ENCODE assay signal across 17 cellular contexts in genomic region chr1:16184557-16185303, GRCh38. TPM values are rescaled to one million over a fixed set of nuclear protein-coding genes. Genes with fewer than 3 reads are reported as not detected.
DNase-seq lines count a peak whose midpoint lies in the region; ATAC-seq and TF ChIP-seq lines count a peak whose summit lies in the region.
"Had no signal": no experiment of that assay in that cellular context is flagged by ENCODE, and none has a peak within 500 bp of the region (broad histone marks: within the 10 kb centered on the region; RNA-seq: fewer than 3 reads in every experiment).

No MANE protein-coding gene starts in this region.

- H3K27me3 ChIP-seq in mammary epithelial cell (ENCODE audit: insufficient read depth, low read length) (no peaks in the 10 kb centered on the region), right lobe of liver (no peaks in the 10 kb centered on the region), vagina (no peaks in the 10 kb centered on the region)
- H3K27me3 ChIP-seq: ascending aorta had no signal

- H3K27ac ChIP-seq in mammary epithelial cell (ENCODE audit: insufficient read depth, low read depth, low read length) (peak overlapping the region; percentile 2), right lobe of liver (peak overlapping the region; percentile 10 to 95 (median 16)), vagina (peak overlapping the region; percentile 83)
- H3K27ac ChIP-seq: left ventricle myocardium inferior, parathyroid adenoma, SK-N-MC had no signal

- H3K4me2 ChIP-seq in mammary epithelial cell (ENCODE audit: insufficient read depth, low read depth, low read length): peak overlapping the region; percentile 50

- dilution Hi-C loops in mammary epithelial cell (cut with HindIII; ENCODE audit: low sequenced_read_pairs): no loop called here

- H3K4me1 ChIP-seq in mammary epithelial cell (ENCODE audit: insufficient read depth, low read length): peaks cover 64% of the 10 kb centered on the region
- peaks cover 0 to 73% (median 21%) of the 10 kb centered on the region in 4 donors for H3K4me1 ChIP-seq in right lobe of liver
- H3K4me1 ChIP-seq in vagina: peaks cover 60% of the 10 kb centered on the region
- H3K4me1 ChIP-seq: parathyroid adenoma had no signal

- DNase-seq in NCI-H510A treated with DMSO at 0.1 percent for 48 hours (lab: John Stamatoyannopoulos, UW) (peak; percentile 68), NCI-H510A (lab: John Stamatoyannopoulos, UW) (no peak), mammary epithelial cell (peak; percentile 74), right lobe of liver (no peak), vagina (ENCODE audit: extremely low spot score in 2 of 2) (no peak), cerebellar nuclear complex (lab: John Stamatoyannopoulos, UW) (no peak), RKO (ENCODE audit: low spot score) (no peak), EL (no peak)
- DNase-seq: activated CD4-positive, alpha-beta T cell treated with anti-CD3 and anti-CD28 coated beads for 4 hours; activated naive CD4-positive, alpha-beta T cell treated with Interleukin-2 at 50 U/mL for 16 hours; CD4-positive, CD25-positive, alpha-beta regulatory T cell; left ventricle myocardium inferior; NCI-H1694 treated with DMSO at 0.1 percent for 48 hours; stimulated activated CD4-positive, alpha-beta T cell treated with anti-CD3 and anti-CD28 coated beads, Interleukin-2, amount 100 ng/mL, for 48 hours had no signal

- BruUV-seq in mammary epithelial cell (replicated peaks; lab: Mats Ljungman, UMichigan): no TSS peak

- CTCF ChIA-PET in mammary epithelial cell (lab: Charles Lee; ENCODE audit: low non-redundant PET): no interaction called here

- H4K20me1 ChIP-seq in mammary epithelial cell (ENCODE audit: insufficient read depth, low read length): no peaks in the 10 kb centered on the region

- H3K4me3 ChIP-seq in mammary epithelial cell (replicated peaks in 1 of 3; ENCODE audit: insufficient read depth in 1 of 3, low read depth in 2 of 3, low read length in 3 of 3) (no peak overlapping the region), right lobe of liver (no peak overlapping the region), vagina (no peak overlapping the region)
- H3K4me3 ChIP-seq: ascending aorta, left ventricle myocardium inferior, SK-N-MC had no signal

- no peaks in the 10 kb centered on the region for H3K9me3 ChIP-seq in mammary epithelial cell (replicated peaks; ENCODE audit: insufficient read depth, low read length)
- H3K9me3 ChIP-seq in right lobe of liver: no peaks in the 10 kb centered on the region
- no peaks in the 10 kb centered on the region for H3K9me3 ChIP-seq in vagina
- H3K9me3 ChIP-seq: ascending aorta, left ventricle myocardium inferior had no signal

- H3K79me2 ChIP-seq in mammary epithelial cell (ENCODE audit: insufficient read depth, low read length): no peaks in the 10 kb centered on the region
- H3K79me2 ChIP-seq: parathyroid adenoma had no signal

- 65% methylated on average over 7 of the region's 10 CpGs for WGBS in mammary epithelial cell (ENCODE audit: low coverage, missing lambda C conversion rate)
- 84% methylated on average over 5 of the region's 10 CpGs for WGBS in right lobe of liver (ENCODE audit: insufficient coverage, low coverage, low lambda C conversion rate, missing lambda C conversion rate)

- ATAC-seq in right lobe of liver: peak; percentile 3 to 32 (median 8)

- no peak overlapping the region for H3K9ac ChIP-seq in mammary epithelial cell (ENCODE audit: insufficient read depth, low read length)
- H3K9ac ChIP-seq: parathyroid adenoma had no signal

- peak overlapping the region; percentile 11 for H2AFZ ChIP-seq in mammary epithelial cell (ENCODE audit: low read depth, low read length)
- H2AFZ ChIP-seq: parathyroid adenoma had no signal

- peak; percentile 3 for TF ChIP-seq POLR2A in right lobe of liver (IDR thresholded peaks at IDR 0.05)
- TF ChIP-seq POLR2A in vagina (IDR thresholded peaks at IDR 0.05): no peak

- in situ Hi-C loops in mammary epithelial cell (cut with MboI; ENCODE audit: low sequenced_read_pairs in 2 of 2): loop anchor here (5.0 kb wide), 3 partner anchors 32 to 107 kb away; no protein-coding TSS in a partner anchor

- intact Hi-C loops in mammary epithelial cell (cut with micrococcal nuclease): loop anchor here (5.0 kb wide), 1 partner anchor 177 kb away; no protein-coding TSS in a partner anchor
- intact Hi-C loops in right lobe of liver (cut with DNase I): loop anchor here in 1 of 2 donors (5.0 kb wide), 2 partner anchors 42 to 102 kb away; no protein-coding TSS in a partner anchor
- intact Hi-C loops in vagina (cut with DNase I): loop anchor here (5.0 kb wide), 2 partner anchors 37 to 63 kb away; no protein-coding TSS in a partner anchor

- TF ChIP-seq CTCF in mammary epithelial cell (conservative IDR thresholded peaks at IDR 0.05 in 1 of 2, IDR thresholded peaks at IDR 0.05 in 1 of 2; ENCODE audit: extremely low read depth in 1 of 2, insufficient read depth in 1 of 2, low read depth in 1 of 2, low read length in 2 of 2) (peak in 1 of 2 donors; percentile 19), right lobe of liver (IDR thresholded peaks at IDR 0.05) (no peak), vagina (IDR thresholded peaks at IDR 0.05) (no peak)

- no peaks in the 10 kb centered on the region for H3K36me3 ChIP-seq in mammary epithelial cell (ENCODE audit: insufficient read depth, low read length)
- H3K36me3 ChIP-seq in right lobe of liver: no peaks in the 10 kb centered on the region
- no peaks in the 10 kb centered on the region for H3K36me3 ChIP-seq in vagina
- H3K36me3 ChIP-seq: ascending aorta, left ventricle myocardium inferior had no signal

RNA-seq across cellular contexts. Expression of gene ARHGEF19, which starts 27.7 kb away (rescaled TPM):
- total RNA-seq in mammary epithelial cell: 1 to 10 TPM; 3.0 to 3.5 TPM
- 4.0 TPM for polyA plus RNA-seq in mammary epithelial cell
- polyA minus RNA-seq in mammary epithelial cell: 2.0 TPM
- total RNA-seq in right lobe of liver: 1 to 10 TPM in 4 of 6 experiments, under 1 TPM in 2; 0.31 to 2.8 (median 1.5) TPM
- 19.4 TPM for total RNA-seq in vagina

RNA-seq across cellular contexts. Expression of gene EPHA2, which starts 28.9 kb away (rescaled TPM):
- total RNA-seq in mammary epithelial cell (100 to 1,000 TPM in 1 of 2 donors, 10 to 100 TPM in 1; 77.3 to 181 TPM), right lobe of liver (10 to 100 TPM in 4 of 6 experiments, 1 to 10 TPM in 2; 6.0 to 14.7 (median 10.8) TPM), vagina (264 TPM)
- polyA plus RNA-seq in mammary epithelial cell: 91.7 TPM
- 181 TPM for polyA minus RNA-seq in mammary epithelial cell
- total RNA-seq: CD4-positive, CD25-positive, alpha-beta regulatory T cell had no signal
- polyA plus RNA-seq: CD4-positive, CD25-positive, alpha-beta regulatory T cell had no signal

RNA-seq across cellular contexts. Expression of gene CPLANE2, which starts 52.3 kb away (rescaled TPM):
- total RNA-seq in mammary epithelial cell (10 to 100 TPM; 13.3 to 14.8 TPM), right lobe of liver (1 to 10 TPM; 2.2 to 4.4 (median 3.1) TPM), vagina (1.2 TPM)
- polyA plus RNA-seq in mammary epithelial cell: 4.6 TPM
- polyA minus RNA-seq in mammary epithelial cell: 5.6 TPM
- total RNA-seq: ascending aorta had no signal

Comparison
In these comparisons a context has a peak if more than half of its experiments do, and no peak if none do; other contexts are left out.
1. DNase-seq: peak in NCI-H510A treated with DMSO at 0.1 percent for 48 hours (single experiment) and mammary epithelial cell (single experiment); none in NCI-H510A (single experiment), right lobe of liver (0 of 3), vagina (0 of 2), cerebellar nuclear complex (0 of 2), RKO (single experiment) and EL (single experiment).
2. H3K27ac ChIP-seq: peak in every context shown above with its lines; median percentile 83 in vagina; 16 in right lobe of liver; 2 in mammary epithelial cell.
3. RNA of gene EPHA2, which starts 28.9 kb away (total RNA-seq): 264 TPM in vagina (single experiment) and 77.3 to 181 TPM in mammary epithelial cell; 6.0 to 14.7 TPM in right lobe of liver; every median in the first group is over 4 times any median in the second.